ENCODE assay signal across 8 cellular contexts in genomic region chr12:79547735-79548347, GRCh38.
A peak's percentile ranks its signal among the peaks of the same experiment; 100 is the strongest.
DNase-seq lines count a peak whose midpoint lies in the region; FAIRE-seq and TF ChIP-seq lines count a peak whose summit lies in the region.

No MANE protein-coding gene starts in this region.

- no peaks in the 10 kb centered on the region for H3K27me3 ChIP-seq in MG63
- no peaks in the 10 kb centered on the region for H3K27me3 ChIP-seq in prostate gland (replicated peaks; ENCODE audit: insufficient read depth)

- H3K4me1 ChIP-seq in prostate gland (replicated peaks), result peaks cover 14% of the 10 kb centered on the region

- TF ChIP-seq POLR2A in H54 (IDR thresholded peaks at IDR 0.05; ENCODE audit: low read depth, low read length), result no peak
- no peak for TF ChIP-seq POLR2A in prostate gland (IDR thresholded peaks at IDR 0.05)

- H3K27ac ChIP-seq in VCaP (peak overlapping the region; percentile 59), prostate gland (peak overlapping the region; percentile 53)

- peaks cover 3% of the 10 kb centered on the region; the same call in 1 of the 2 replicates for H3K9me3 ChIP-seq in MG63
- no peaks in the 10 kb centered on the region for H3K9me3 ChIP-seq in prostate gland

- H3K36me3 ChIP-seq in MG63 (peaks cover 23% of the 10 kb centered on the region), prostate gland (no peaks in the 10 kb centered on the region)

- 17% methylated on average over 5 of the region's 5 CpGs for WGBS in prostate gland

- H3K4me3 ChIP-seq in MG63 (no peak overlapping the region), prostate gland (no peak overlapping the region)

- intact Hi-C loops in prostate gland (cut with DNase I), result loop anchor here (5.0 kb wide), 1 partner anchor 136 kb away; no protein-coding TSS in a partner anchor

- TF ChIP-seq CTCF in VCaP (conservative IDR thresholded peaks at IDR 0.05) (peak; percentile 92), prostate gland (IDR thresholded peaks at IDR 0.05) (peak in 3 of 4 experiments; percentile 58 to 66 (median 62))

- peak in 2 of 3 donors; percentile 2 to 3 for DNase-seq in stimulated activated CD4-positive, alpha-beta T cell treated with anti-CD3 and anti-CD28 coated beads, Interleukin-12 subunit alpha, Interleukin-12 subunit beta, amount 100 ng/mL, for 48 hours (ENCODE audit: low read depth in 2 of 3, low spot score in 1 of 3)
- DNase-seq in stimulated activated CD4-positive, alpha-beta T cell treated with anti-CD3 and anti-CD28 coated beads, Interleukin-4, amount 100 ng/mL, for 4 hours, result no peak
- DNase-seq in H54 (ENCODE audit: insufficient read length, low spot score), result peak; percentile 47
- DNase-seq in MG63, result peak; percentile 65
- peak; percentile 79 for DNase-seq in glomerular visceral epithelial cell (ENCODE audit: extremely low spot score)
- peak; percentile 47 for DNase-seq in prostate gland (ENCODE audit: low spot score)
- DNase-seq in activated T-cell treated with anti-CD3 and anti-CD28 coated beads for 4 hours, result no peak

- FAIRE-seq in H54 (lab: Jason Lieb, UNC), result no peak

Comparison
In these comparisons a context has a peak if more than half of its experiments do, and no peak if none do; other contexts are left out.
1. DNase-seq: peak in stimulated activated CD4-positive, alpha-beta T cell treated with anti-CD3 and anti-CD28 coated beads, Interleukin-12 subunit alpha, Interleukin-12 subunit beta, amount 100 ng/mL, for 48 hours (2 of 3), H54 (single experiment), MG63 (single experiment), glomerular visceral epithelial cell (single experiment) and prostate gland (single experiment); none in stimulated activated CD4-positive, alpha-beta T cell treated with anti-CD3 and anti-CD28 coated beads, Interleukin-4, amount 100 ng/mL, for 4 hours (0 of 2) and activated T-cell treated with anti-CD3 and anti-CD28 coated beads for 4 hours (single experiment).